Comparison of ENCODE assay signal across 1 cellular context in the genomic region with DNA sequence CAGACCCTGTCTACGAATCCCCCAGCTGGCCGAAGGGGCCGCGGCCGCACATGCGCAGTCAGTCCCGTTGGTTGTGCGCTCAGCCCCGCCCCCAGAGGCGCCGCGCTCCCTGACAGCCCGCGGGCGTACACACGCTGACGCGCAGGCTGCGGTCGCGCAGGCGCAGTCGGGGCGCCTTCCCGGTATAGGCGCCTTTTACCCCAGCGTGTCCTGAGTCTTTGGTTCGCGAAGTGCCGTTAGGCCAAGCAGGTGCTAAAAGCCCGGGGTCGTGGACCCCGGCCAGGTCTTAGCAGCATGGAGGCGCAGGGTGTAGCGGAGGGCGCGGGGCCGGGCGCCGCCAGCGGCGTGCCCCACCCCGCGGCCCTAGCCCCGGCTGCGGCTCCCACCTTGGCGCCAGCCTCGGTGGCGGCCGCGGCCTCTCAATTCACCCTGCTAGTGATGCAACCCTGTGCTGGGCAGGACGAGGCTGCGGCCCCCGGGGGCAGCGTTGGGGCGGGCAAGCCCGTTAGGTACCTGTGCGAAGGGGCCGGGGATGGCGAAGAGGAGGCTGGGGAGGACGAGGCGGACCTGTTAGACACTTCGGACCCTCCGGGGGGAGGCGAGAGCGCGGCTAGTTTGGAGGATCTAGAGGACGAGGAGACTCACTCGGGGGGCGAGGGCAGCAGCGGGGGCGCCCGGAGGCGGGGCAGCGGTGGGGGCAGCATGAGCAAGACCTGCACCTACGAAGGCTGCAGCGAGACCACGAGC.
TF ChIP-seq lines count a peak whose summit lies in the region.

Gene RFXAP, plus strand, starts transcription at position 159 of the 747 bp plus-strand sequence. Its CDS starts 136 bp downstream, at position 295.

TF ChIP-seq in HEK293, 187 proteins besides CTCF, POLR2A, EP300 and RAD21 (continued from another document):
- TF ChIP-seq ZNF26 (tag by site-specific recombination; IDR thresholded peaks at IDR 0.05) = no peak
- no peak for TF ChIP-seq ZNF174 (tag by site-specific recombination; IDR thresholded peaks at IDR 0.05)
- TF ChIP-seq ZNF791 (tag by site-specific recombination; IDR thresholded peaks at IDR 0.05) = no peak
